ENCODE assay signal across 7 cellular contexts in genomic region chr11:65041206-65042035, GRCh38. TPM values are rescaled to one million over a fixed set of nuclear protein-coding genes. Genes with fewer than 3 reads are reported as not detected.
A peak's percentile ranks its signal among the peaks of the same experiment; 100 is the strongest.
DNase-seq lines count a peak whose midpoint lies in the region; ATAC-seq and TF ChIP-seq lines count a peak whose summit lies in the region.

Gene SAC3D1 (plus strand): TSS chr11:65041210. CDS start chr11:65041293, 83 bp downstream.

- H3K4me1 ChIP-seq in HUES48 (ENCODE audit: control insufficient read depth, insufficient read depth, low read length) (no peaks in the 10 kb centered on the region), subcutaneous abdominal adipose tissue (ENCODE audit: control insufficient read depth in 5 of 5, insufficient read depth in 5 of 5, low read length in 5 of 5) (peaks cover 0 to 49% (median 33%) of the 10 kb centered on the region in 5 donors)

- H3K36me3 ChIP-seq in HUES48 (ENCODE audit: control insufficient read depth, insufficient read depth, low read length) = peaks cover 41% of the 10 kb centered on the region
- peaks cover 0 to 48% (median 39%) of the 10 kb centered on the region in 5 donors for H3K36me3 ChIP-seq in subcutaneous abdominal adipose tissue (ENCODE audit: control insufficient read depth in 5 of 5, insufficient read depth in 5 of 5, low read length in 5 of 5)

- H3K9me3 ChIP-seq in HUES48 (ENCODE audit: control insufficient read depth, insufficient read depth, low read length) = no peaks in the 10 kb centered on the region
- no peaks in the 10 kb centered on the region for H3K9me3 ChIP-seq in subcutaneous abdominal adipose tissue (ENCODE audit: control insufficient read depth in 5 of 5, low read length in 5 of 5)

- peak within 1 kb of the TSS; percentile 92 for H3K4me3 Mint-ChIP-seq in T-helper 1 cell treated with Interleukin-12 subunit alpha and Interleukin-12 subunit beta and Interleukin-4 antibody, amounts not matched to agents 30 μg/mL and 1 μg/mL, for 36 hours

- H3K9me3 Mint-ChIP-seq in T-helper 1 cell treated with Interleukin-12 subunit alpha and Interleukin-12 subunit beta and Interleukin-4 antibody, amounts not matched to agents 30 μg/mL and 1 μg/mL, for 36 hours = no peaks in the 10 kb centered on the region

- H3K36me3 Mint-ChIP-seq in T-helper 1 cell treated with Interleukin-12 subunit alpha and Interleukin-12 subunit beta and Interleukin-4 antibody, amounts not matched to agents 30 μg/mL and 1 μg/mL, for 36 hours (ENCODE audit: low read depth) = peaks cover 25% of the 10 kb centered on the region

- H3K27me3 ChIP-seq in HUES48 (ENCODE audit: control insufficient read depth, insufficient read depth, low read length) (no peaks in the 10 kb centered on the region), subcutaneous abdominal adipose tissue (ENCODE audit: control insufficient read depth in 5 of 5, insufficient read depth in 4 of 5, low read length in 5 of 5) (no peaks in the 10 kb centered on the region)

- H3K27me3 Mint-ChIP-seq in T-helper 1 cell treated with Interleukin-12 subunit alpha and Interleukin-12 subunit beta and Interleukin-4 antibody, amounts not matched to agents 30 μg/mL and 1 μg/mL, for 36 hours (ENCODE audit: low read depth) = no peaks in the 10 kb centered on the region

- no peak for TF ChIP-seq CTCF in GM12865 (IDR thresholded peaks at IDR 0.05; ENCODE audit: insufficient read depth, low read depth, low read length, missing control alignments)

- H3K27ac ChIP-seq in HUES48 (ENCODE audit: low read depth, low read length) = peak within 1 kb of the TSS; percentile 97
- peak within 1 kb of the TSS; percentile 88 for H3K27ac ChIP-seq in subcutaneous abdominal adipose tissue (ENCODE audit: low read depth, low read length)

- no peak for DNase-seq in GM12865 (ENCODE audit: low read depth)
- DNase-seq in dermis blood vessel endothelial cell = peak; percentile 62
- DNase-seq in lung microvascular endothelial cell (ENCODE audit: low read depth in 2 of 2) = peak; percentile 57 to 64

- H3K9ac ChIP-seq in HUES48 (ENCODE audit: low read depth, low read length) = peak within 1 kb of the TSS; percentile 85
- H3K9ac ChIP-seq in subcutaneous abdominal adipose tissue (ENCODE audit: low read length in 5 of 5) = peak within 1 kb of the TSS in 4 of 5 donors; percentile 72 to 80 (median 76)

- peaks cover 10% of the 10 kb centered on the region for H3K4me1 Mint-ChIP-seq in T-helper 1 cell treated with Interleukin-12 subunit alpha and Interleukin-12 subunit beta and Interleukin-4 antibody, amounts not matched to agents 30 μg/mL and 1 μg/mL, for 36 hours (ENCODE audit: low read depth)

- H3K4me3 ChIP-seq in GM12865 (ENCODE audit: low read depth, low read length) = peak within 1 kb of the TSS; percentile 60
- H3K4me3 ChIP-seq in HUES48 (ENCODE audit: low read depth, low read length) = peak within 1 kb of the TSS; percentile 95
- peak within 1 kb of the TSS; percentile 59 to 82 (median 76) for H3K4me3 ChIP-seq in subcutaneous abdominal adipose tissue (ENCODE audit: low read depth in 1 of 5, low read length in 5 of 5)

- peak; percentile 28 for ATAC-seq in GM21526 (IDR thresholded peaks at IDR 0.05; ENCODE audit: low FRiP score, unreplicated experiment)

- H3K27ac Mint-ChIP-seq in T-helper 1 cell treated with Interleukin-12 subunit alpha and Interleukin-12 subunit beta and Interleukin-4 antibody, amounts not matched to agents 30 μg/mL and 1 μg/mL, for 36 hours = peak within 1 kb of the TSS; percentile 96

RNA-seq across cellular contexts. Expression of gene SAC3D1, which starts in this region (rescaled TPM):
- 12.4 and 16.0 TPM in 2 replicates for total RNA-seq in dermis blood vessel endothelial cell
- total RNA-seq in lung microvascular endothelial cell = 6.8 and 7.5 TPM in 2 replicates
